9 cellular contexts compared by ENCODE assay signal in genomic region chr1:1788646-1789431, GRCh38. TPM values are rescaled to one million over a fixed set of nuclear protein-coding genes. Genes with fewer than 3 reads are reported as not detected.
DNase-seq lines count a peak whose midpoint lies in the region; ATAC-seq and TF ChIP-seq lines count a peak whose summit lies in the region.
"Had no signal": no experiment of that assay in that cellular context is flagged by ENCODE, and none has a peak within 500 bp of the region (broad histone marks: within the 10 kb centered on the region; RNA-seq: fewer than 3 reads in every experiment).

No MANE protein-coding gene starts in this region.

- no peaks in the 10 kb centered on the region for H3K9me3 ChIP-seq in DOHH2 (ENCODE audit: control insufficient read depth, insufficient read depth, low read length)
- H3K9me3 ChIP-seq in naive thymus-derived CD4-positive, alpha-beta T cell (ENCODE audit: control insufficient read depth in 2 of 3, low read length in 3 of 3): no peaks in the 10 kb centered on the region

- H3F3A ChIP-seq in DOHH2 (ENCODE audit: control insufficient read depth, insufficient read depth): peaks cover 16% of the 10 kb centered on the region

- H3K4me2 ChIP-seq in DOHH2 (ENCODE audit: low read length): no peak overlapping the region

- H3K4me1 Mint-ChIP-seq in IgD-negative memory B cell: peaks cover 2 to 11% (median 4%) of the 10 kb centered on the region in 3 donors
- H3K4me1 Mint-ChIP-seq in naive thymus-derived CD4-positive, alpha-beta T cell: peaks cover 0 to 10% (median 4%) of the 10 kb centered on the region in 7 donors
- peaks cover 7% of the 10 kb centered on the region for H3K4me1 Mint-ChIP-seq in stimulated activated memory B cell treated with anti-CD40 and anti-IgM and Interleukin-4, amounts not matched to agents 10 μg/mL and 1 μg/mL and 100 μg/mL, for 72 hours
- H3K4me1 Mint-ChIP-seq in T-helper 2 cell treated with Interferon-gamma antibody and Interleukin-4, amounts not matched to agents 5 μg/mL and 100 μg/mL, for 36 hours (ENCODE audit: low read depth): peaks cover 2% of the 10 kb centered on the region

- no peak for ATAC-seq in naive thymus-derived CD4-positive, alpha-beta T cell
- no peak for ATAC-seq in stimulated activated memory B cell treated with anti-CD40 and anti-IgM and Interleukin-4, amounts not matched to agents 10 μg/mL and 1 μg/mL and 100 μg/mL, for 72 hours
- ATAC-seq in GM21515 (IDR thresholded peaks at IDR 0.05; ENCODE audit: unreplicated experiment): no peak

- peaks cover 86% of the 10 kb centered on the region for H3K36me3 ChIP-seq in DOHH2 (ENCODE audit: control insufficient read depth, low read length)
- peaks cover 31 to 90% (median 39%) of the 10 kb centered on the region in 3 experiments for H3K36me3 ChIP-seq in naive thymus-derived CD4-positive, alpha-beta T cell (ENCODE audit: control insufficient read depth in 2 of 3, insufficient read depth in 3 of 3, low read length in 3 of 3)

- no peaks in the 10 kb centered on the region for H3K27me3 Mint-ChIP-seq in IgD-negative memory B cell
- no peaks in the 10 kb centered on the region for H3K27me3 Mint-ChIP-seq in naive thymus-derived CD4-positive, alpha-beta T cell
- no peaks in the 10 kb centered on the region for H3K27me3 Mint-ChIP-seq in stimulated activated memory B cell treated with anti-CD40 and anti-IgM and Interleukin-4, amounts not matched to agents 10 μg/mL and 1 μg/mL and 100 μg/mL, for 72 hours
- H3K27me3 Mint-ChIP-seq in T-helper 2 cell treated with Interferon-gamma antibody and Interleukin-4, amounts not matched to agents 5 μg/mL and 100 μg/mL, for 36 hours (ENCODE audit: low read depth): no peaks in the 10 kb centered on the region

- intact Hi-C loops in naive thymus-derived CD4-positive, alpha-beta T cell (cut with micrococcal nuclease): no loop called here

- H3K4me3 Mint-ChIP-seq in IgD-negative memory B cell: peak overlapping the region in 2 of 4 donors; percentile 8 to 45
- no peak overlapping the region for H3K4me3 Mint-ChIP-seq in naive thymus-derived CD4-positive, alpha-beta T cell
- no peak overlapping the region for H3K4me3 Mint-ChIP-seq in stimulated activated memory B cell treated with anti-CD40 and anti-IgM and Interleukin-4, amounts not matched to agents 10 μg/mL and 1 μg/mL and 100 μg/mL, for 72 hours
- no peak overlapping the region for H3K4me3 Mint-ChIP-seq in T-helper 2 cell treated with Interferon-gamma antibody and Interleukin-4, amounts not matched to agents 5 μg/mL and 100 μg/mL, for 36 hours

- H3K27me3 ChIP-seq in DOHH2 (ENCODE audit: control insufficient read depth, low read length): no peaks in the 10 kb centered on the region
- no peaks in the 10 kb centered on the region for H3K27me3 ChIP-seq in naive thymus-derived CD4-positive, alpha-beta T cell (ENCODE audit: control insufficient read depth in 2 of 2, insufficient read depth in 2 of 2, low read length in 2 of 2)

- POLR2A ChIA-PET in naive thymus-derived CD4-positive, alpha-beta T cell (lab: Charles Lee): interaction anchor here (1.4 kb wide), 1 partner anchor 9 kb away, joined by 4 read pairs; no protein-coding TSS in a partner anchor

- H3K4me3 ChIP-seq in DOHH2 (ENCODE audit: low read length): no peak overlapping the region
- H3K4me3 ChIP-seq in naive thymus-derived CD4-positive, alpha-beta T cell (ENCODE audit: low read length): no peak overlapping the region

- H3K36me3 Mint-ChIP-seq in IgD-negative memory B cell: peaks cover 2% of the 10 kb centered on the region
- H3K36me3 Mint-ChIP-seq in naive thymus-derived CD4-positive, alpha-beta T cell: peaks cover 7 to 45% (median 23%) of the 10 kb centered on the region in 5 donors
- peaks cover 70% of the 10 kb centered on the region for H3K36me3 Mint-ChIP-seq in stimulated activated memory B cell treated with anti-CD40 and anti-IgM and Interleukin-4, amounts not matched to agents 10 μg/mL and 1 μg/mL and 100 μg/mL, for 72 hours
- peaks cover 74% of the 10 kb centered on the region for H3K36me3 Mint-ChIP-seq in T-helper 2 cell treated with Interferon-gamma antibody and Interleukin-4, amounts not matched to agents 5 μg/mL and 100 μg/mL, for 36 hours (ENCODE audit: low read depth)

- no peaks in the 10 kb centered on the region for H3K9me3 Mint-ChIP-seq in IgD-negative memory B cell
- H3K9me3 Mint-ChIP-seq in naive thymus-derived CD4-positive, alpha-beta T cell: no peaks in the 10 kb centered on the region
- no peaks in the 10 kb centered on the region for H3K9me3 Mint-ChIP-seq in stimulated activated memory B cell treated with anti-CD40 and anti-IgM and Interleukin-4, amounts not matched to agents 10 μg/mL and 1 μg/mL and 100 μg/mL, for 72 hours
- H3K9me3 Mint-ChIP-seq in T-helper 2 cell treated with Interferon-gamma antibody and Interleukin-4, amounts not matched to agents 5 μg/mL and 100 μg/mL, for 36 hours: no peaks in the 10 kb centered on the region

- 0 out of 2 replicates have a peak, but pooled peaks cover 4% of the 10 kb centered on the region for H4K20me1 ChIP-seq in DOHH2 (ENCODE audit: control insufficient read depth, insufficient read depth, low read depth, low read length)

- peak; percentile 71 for TF ChIP-seq CTCF in DOHH2 (IDR thresholded peaks at IDR 0.05; ENCODE audit: low read depth, low read length, poor library complexity, severe bottlenecking)

- peaks cover 20% of the 10 kb centered on the region for H3K79me2 ChIP-seq in DOHH2 (ENCODE audit: control insufficient read depth, low read length)

- DNase-seq in caudate nucleus (lab: John Stamatoyannopoulos, UW) (no peak), NCI-H748 (lab: John Stamatoyannopoulos, UW; ENCODE audit: unreplicated experiment) (no peak)
- DNase-seq in naive thymus-derived CD4-positive, alpha-beta T cell: no peak
- DNase-seq in T-helper 2 cell treated with Interferon-gamma antibody and Interleukin-4, amounts not matched to agents 5 μg/mL and 100 μg/mL, for 36 hours (ENCODE audit: low spot score): no peak
- DNase-seq: occipital lobe had no signal

- no peaks in the 10 kb centered on the region for H3K9me2 ChIP-seq in DOHH2 (replicated peaks; ENCODE audit: control insufficient read depth, low read length)

- H3K4me1 ChIP-seq in DOHH2 (ENCODE audit: control insufficient read depth, low read length): peaks cover 11% of the 10 kb centered on the region
- H3K4me1 ChIP-seq in naive thymus-derived CD4-positive, alpha-beta T cell (ENCODE audit: control insufficient read depth in 2 of 2, insufficient read depth in 2 of 2, low read length in 2 of 2): no peaks in the 10 kb centered on the region

- H3K27ac ChIP-seq in DOHH2 (ENCODE audit: low read depth, low read length): no peak overlapping the region
- peak overlapping the region; percentile 70 for H3K27ac ChIP-seq in caudate nucleus (ENCODE audit: low read depth, low read length)
- H3K27ac ChIP-seq in naive thymus-derived CD4-positive, alpha-beta T cell (ENCODE audit: low read depth, low read length): no peak overlapping the region

- peak overlapping the region; percentile 48 to 96 (median 78) for H3K27ac Mint-ChIP-seq in IgD-negative memory B cell
- peak overlapping the region in 7 of 9 donors; percentile 3 to 92 (median 72) for H3K27ac Mint-ChIP-seq in naive thymus-derived CD4-positive, alpha-beta T cell
- no peak overlapping the region for H3K27ac Mint-ChIP-seq in stimulated activated memory B cell treated with anti-CD40 and anti-IgM and Interleukin-4, amounts not matched to agents 10 μg/mL and 1 μg/mL and 100 μg/mL, for 72 hours
- no peak overlapping the region for H3K27ac Mint-ChIP-seq in T-helper 2 cell treated with Interferon-gamma antibody and Interleukin-4, amounts not matched to agents 5 μg/mL and 100 μg/mL, for 36 hours

- CTCF ChIA-PET in naive thymus-derived CD4-positive, alpha-beta T cell (lab: Charles Lee): interaction anchor here (1.3 kb wide), 1 partner anchor 119 kb away, joined by 6 read pairs; no protein-coding TSS in a partner anchor

RNA-seq across cellular contexts. Expression of gene NADK, which starts 10.6 kb away (rescaled TPM):
- 55.6 TPM for polyA plus RNA-seq in IgD-negative memory B cell
- total RNA-seq in naive thymus-derived CD4-positive, alpha-beta T cell: 100 to 1,000 TPM in 1 of 5 experiments, 10 to 100 TPM in 4; 45.2 to 115 (median 50.3) TPM
- 10 to 100 TPM; 14.7 to 24.0 TPM for polyA plus RNA-seq in naive thymus-derived CD4-positive, alpha-beta T cell

Comparison
In these comparisons a context has a peak if more than half of its experiments do, and no peak if none do; other contexts are left out.
1. H3K27ac Mint-ChIP-seq: peak in IgD-negative memory B cell (3 of 3) and naive thymus-derived CD4-positive, alpha-beta T cell (7 of 9); none in stimulated activated memory B cell treated with anti-CD40 and anti-IgM and Interleukin-4, amounts not matched to agents 10 μg/mL and 1 μg/mL and 100 μg/mL, for 72 hours (single experiment) and T-helper 2 cell treated with Interferon-gamma antibody and Interleukin-4, amounts not matched to agents 5 μg/mL and 100 μg/mL, for 36 hours (single experiment).